In the genomic region with DNA sequence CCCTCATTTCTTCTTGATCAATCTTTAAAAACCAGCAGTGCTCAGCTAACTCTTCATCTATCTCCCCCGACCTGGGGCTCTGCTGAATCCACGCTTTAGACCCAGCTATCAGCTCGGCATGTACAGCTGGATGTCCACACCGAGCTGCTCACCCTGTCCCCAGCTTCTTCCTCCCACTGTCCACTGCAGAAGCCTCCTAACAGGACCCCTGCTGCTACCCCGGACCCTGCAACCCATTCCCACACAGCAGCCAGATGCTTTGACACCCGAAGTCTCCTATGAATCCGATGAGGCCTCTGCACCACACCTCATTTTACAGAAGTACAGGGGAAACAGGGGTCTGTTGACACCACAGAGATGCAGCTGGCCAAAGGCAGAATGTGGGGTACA, we compare ENCODE assay signal across 31 cellular contexts. TPM values are rescaled to one million over a fixed set of nuclear protein-coding genes. Genes with fewer than 3 reads are reported as not detected.
"Had no signal": no experiment of that assay in that cellular context is flagged by ENCODE, and none has a peak within 500 bp of the region (broad histone marks: within the 10 kb centered on the region; RNA-seq: fewer than 3 reads in every experiment).

No MANE protein-coding gene starts in this region.

- H3K9me3 ChIP-seq: gastroesophageal sphincter, heart left ventricle, prostate gland, right atrium auricular region, sigmoid colon, testis, tibial artery had no signal

- H3K79me2 ChIP-seq: hepatocyte had no signal

- ATAC-seq: esophagus mucosa; gastroesophageal sphincter; heart left ventricle; left lobe of liver; stimulated activated naive CD8-positive, alpha-beta T cell treated with anti-CD3 and anti-CD28 coated beads, Interleukin-15, Interleukin-2, amounts not matched to agents 100 U/mL and 50 U/mL, for 24 hours had no signal

- H3K36me3 Mint-ChIP-seq: memory B cell; natural killer cell; stimulated activated memory B cell treated with anti-CD40 and anti-IgM and Interleukin-4, amounts not matched to agents 10 μg/mL and 1 μg/mL and 100 μg/mL, for 72 hours; type B pancreatic cell had no signal

- H3K36me3 ChIP-seq: prostate gland, right atrium auricular region had no signal

- H3K4me2 ChIP-seq: hepatocyte had no signal

- H2AFZ ChIP-seq: hepatocyte had no signal

- H3K4me3 Mint-ChIP-seq: endodermal cell; memory B cell; natural killer cell; stimulated activated memory B cell treated with anti-CD40 and anti-IgM and Interleukin-4, amounts not matched to agents 10 μg/mL and 1 μg/mL and 100 μg/mL, for 72 hours; type B pancreatic cell had no signal

- H3K9me3 Mint-ChIP-seq: endodermal cell; memory B cell; natural killer cell; neural crest cell; stimulated activated memory B cell treated with anti-CD40 and anti-IgM and Interleukin-4, amounts not matched to agents 10 μg/mL and 1 μg/mL and 100 μg/mL, for 72 hours; type B pancreatic cell had no signal

- H3K4me3 ChIP-seq: dorsolateral prefrontal cortex, gastroesophageal sphincter, heart left ventricle, hepatocyte, lung, prostate gland, right atrium auricular region, sigmoid colon, testis, tibial artery had no signal

- H3K27ac ChIP-seq: dorsolateral prefrontal cortex, epithelial cell of prostate, gastroesophageal sphincter, heart left ventricle, hepatocyte, prostate gland, right atrium auricular region, sigmoid colon, testis, tibial artery had no signal

- FAIRE-seq: kidney had no signal

- H3K4me1 Mint-ChIP-seq: endodermal cell; memory B cell; natural killer cell; stimulated activated memory B cell treated with anti-CD40 and anti-IgM and Interleukin-4, amounts not matched to agents 10 μg/mL and 1 μg/mL and 100 μg/mL, for 72 hours had no signal

- H3K27me3 ChIP-seq: hepatocyte, right atrium auricular region, testis had no signal

- DNase-seq: dorsolateral prefrontal cortex; effector CD8-positive, alpha-beta T cell; endodermal cell; foreskin fibroblast; heart left ventricle; natural killer cell; sigmoid colon; stimulated activated CD4-positive, alpha-beta T cell treated with anti-CD3 and anti-CD28 coated beads, Interleukin-2, amount 100 ng/mL, for 24 hours; stimulated activated CD4-positive, alpha-beta T cell treated with anti-CD3 and anti-CD28 coated beads, Interleukin-4, amount 100 ng/mL, for 24 hours; stimulated activated naive CD8-positive, alpha-beta T cell treated with anti-CD3 and anti-CD28 coated beads, Interleukin-15, Interleukin-2, amounts not matched to agents 100 U/mL and 50 U/mL, for 24 hours; substantia nigra; testis; tibial artery had no signal

- H3K27ac Mint-ChIP-seq: endodermal cell; memory B cell; natural killer cell; stimulated activated memory B cell treated with anti-CD40 and anti-IgM and Interleukin-4, amounts not matched to agents 10 μg/mL and 1 μg/mL and 100 μg/mL, for 72 hours; type B pancreatic cell had no signal

RNA-seq across cellular contexts. Expression of a gene that starts 13.8 kb away (rescaled TPM):
- total RNA-seq: heart left ventricle, mononuclear cell, natural killer cell, neural crest cell, osteocyte, right atrium auricular region, skeletal muscle tissue, urinary bladder had no signal
- polyA plus RNA-seq: heart left ventricle had no signal

RNA-seq across cellular contexts. Expression of a gene that starts 17.1 kb away (rescaled TPM):
- total RNA-seq: endodermal cell, gastroesophageal sphincter, heart left ventricle, hepatocyte, kidney, left lobe of liver, liver, lung, mononuclear cell, natural killer cell, neural crest cell, right atrium auricular region, sigmoid colon, urinary bladder had no signal
- polyA plus RNA-seq: heart left ventricle, urinary bladder had no signal
